In genomic region chr10:22656056-22656455, GRCh38 we compare ENCODE assay signal across 1 cellular context.
TF ChIP-seq lines count a peak whose summit lies in the region.

No MANE protein-coding gene starts in this region.

TF ChIP-seq in IMR-90, 13 proteins besides CTCF, POLR2A, EP300 and RAD21:
- TF ChIP-seq CHD1 (IDR thresholded peaks at IDR 0.05; ENCODE audit: low read depth, low read length) (no peak), MAFK (IDR thresholded peaks at IDR 0.05; ENCODE audit: low read depth, low read length) (no peak), SMC3 (IDR thresholded peaks at IDR 0.05; ENCODE audit: low read depth, low read length) (no peak), RFX5 (IDR thresholded peaks at IDR 0.05; ENCODE audit: low read depth, low read length) (no peak), BHLHE40 (IDR thresholded peaks at IDR 0.05; ENCODE audit: low read depth, low read length) (no peak), USF2 (IDR thresholded peaks at IDR 0.05; ENCODE audit: low read depth, low read length) (no peak), NFE2L2 (IDR thresholded peaks at IDR 0.05; ENCODE audit: low read depth, low read length) (no peak), FOS (IDR thresholded peaks at IDR 0.05; ENCODE audit: low read depth, low read length) (no peak), MXI1 (IDR thresholded peaks at IDR 0.05; ENCODE audit: borderline replicate concordance, low read depth, low read length) (no peak), CEBPB (IDR thresholded peaks at IDR 0.05; ENCODE audit: low read depth, low read length) (no peak)
